In the genomic region with DNA sequence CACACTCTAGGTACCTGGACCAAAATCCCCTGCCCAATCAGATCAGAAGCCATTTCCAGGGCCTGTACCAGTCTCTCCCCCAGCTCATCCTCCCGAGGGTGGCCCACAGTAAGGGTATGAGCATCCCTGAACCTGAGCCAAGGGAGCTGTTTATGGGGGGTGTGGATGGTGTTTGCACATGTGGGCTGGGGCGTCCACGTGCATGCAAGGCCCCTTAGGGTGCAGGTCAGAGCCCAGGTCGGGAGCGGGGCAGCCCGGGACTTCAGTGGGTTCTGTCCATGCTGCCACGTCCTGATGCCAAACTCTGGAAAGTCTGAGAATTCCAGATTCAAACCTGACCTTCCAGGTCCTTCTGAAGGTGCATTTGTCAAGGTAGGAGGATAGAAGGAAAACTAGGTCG, we compare ENCODE assay signal across 17 cellular contexts. TPM values are rescaled to one million over a fixed set of nuclear protein-coding genes. Genes with fewer than 3 reads are reported as not detected.
DNase-seq lines count a peak whose midpoint lies in the region; ATAC-seq, FAIRE-seq and TF ChIP-seq lines count a peak whose summit lies in the region.
"Had no signal": no experiment of that assay in that cellular context is flagged by ENCODE, and none has a peak within 500 bp of the region (broad histone marks: within the 10 kb centered on the region; RNA-seq: fewer than 3 reads in every experiment).

No MANE protein-coding gene starts in this region.

- H3K23ac ChIP-seq in mesenchymal stem cell (ENCODE audit: low read length in 2 of 2): no peak overlapping the region

- H2BK5ac ChIP-seq in mesenchymal stem cell (ENCODE audit: low read depth, low read length, poor library complexity, severe bottlenecking): peak overlapping the region; percentile 8

- no peak for DNase-seq in SJSA1 (ENCODE audit: low read depth in 1 of 2, low spot score in 2 of 2)
- no peak for DNase-seq in mesenchymal stem cell
- no peak for DNase-seq in stimulated activated naive B cell treated with anti-CD40 and anti-IgM and Interleukin-4, amounts not matched to agents 10 μg/mL and 1 μg/mL and 100 μg/mL, for 72 hours
- DNase-seq in mucosa of descending colon: no peak
- no peak for DNase-seq in HTR-8/SVneo (ENCODE audit: insufficient read length, low spot score)
- DNase-seq in OCI-M1 (lab: John Stamatoyannopoulos, UW): no peak
- DNase-seq: DND-41, H9, KBM-7, NCI-H1105, NCI-H2081 treated with DMSO at 0.1 percent for 48 hours, NCI-H774, SIG-M5 had no signal

- H3K4me3 Mint-ChIP-seq in stimulated activated naive B cell treated with anti-CD40 and anti-IgM and Interleukin-4, amounts not matched to agents 10 μg/mL and 1 μg/mL and 100 μg/mL, for 72 hours: no peak overlapping the region
- H3K4me3 Mint-ChIP-seq: H9 had no signal

- no peak overlapping the region for H3K4me3 ChIP-seq in BLaER1 treated with 17β-estradiol and CSF1 and Interleukin-3, amounts not matched to agents 10 nM and 100 nM
- H3K4me3 ChIP-seq in SJSA1 (no peak overlapping the region), mesenchymal stem cell (ENCODE audit: insufficient read depth in 1 of 2, low read depth in 1 of 2, low read length in 2 of 2) (no peak overlapping the region), mucosa of descending colon (no peak overlapping the region)

- H3K9ac ChIP-seq in BLaER1 treated with 17β-estradiol and CSF1 and Interleukin-3, amounts not matched to agents 10 nM and 100 nM: peak overlapping the region in 5 of 11 experiments; percentile 4 to 45 (median 29); a peak in 5 of 22 replicates
- H3K9ac ChIP-seq in mesenchymal stem cell (ENCODE audit: low read length): peak overlapping the region; percentile 45

- no peaks in the 10 kb centered on the region for H3K27me3 Mint-ChIP-seq in stimulated activated naive B cell treated with anti-CD40 and anti-IgM and Interleukin-4, amounts not matched to agents 10 μg/mL and 1 μg/mL and 100 μg/mL, for 72 hours

- peaks cover 6 to 11% of the 10 kb centered on the region in 2 donors for H3K36me3 Mint-ChIP-seq in stimulated activated naive B cell treated with anti-CD40 and anti-IgM and Interleukin-4, amounts not matched to agents 10 μg/mL and 1 μg/mL and 100 μg/mL, for 72 hours

- H4K8ac ChIP-seq in mesenchymal stem cell (ENCODE audit: low read length): no peak overlapping the region

- H2BK12ac ChIP-seq in mesenchymal stem cell (ENCODE audit: low read length in 2 of 2): no peak overlapping the region

- peaks cover 22 to 55% of the 10 kb centered on the region in 2 donors for H3K4me1 Mint-ChIP-seq in stimulated activated naive B cell treated with anti-CD40 and anti-IgM and Interleukin-4, amounts not matched to agents 10 μg/mL and 1 μg/mL and 100 μg/mL, for 72 hours
- H3K4me1 Mint-ChIP-seq: H9 had no signal

- peaks cover 52 to 72% (median 54%) of the 10 kb centered on the region in 10 experiments for H3K4me1 ChIP-seq in BLaER1 treated with 17β-estradiol and CSF1 and Interleukin-3, amounts not matched to agents 10 nM and 100 nM
- peaks cover 31% of the 10 kb centered on the region for H3K4me1 ChIP-seq in SJSA1 (replicated peaks)
- peaks cover 17% of the 10 kb centered on the region for H3K4me1 ChIP-seq in mesenchymal stem cell (ENCODE audit: control insufficient read depth, insufficient read depth, low read depth, low read length)
- no peaks in the 10 kb centered on the region for H3K4me1 ChIP-seq in mucosa of descending colon (ENCODE audit: low read depth)

- H3K36me3 ChIP-seq in BLaER1 treated with 17β-estradiol and CSF1 and Interleukin-3, amounts not matched to agents 10 nM and 100 nM: peaks cover 53 to 99% (median 97%) of the 10 kb centered on the region in 11 experiments
- no peaks in the 10 kb centered on the region for H3K36me3 ChIP-seq in SJSA1
- H3K36me3 ChIP-seq in mesenchymal stem cell (ENCODE audit: control insufficient read depth in 1 of 2, insufficient read depth in 2 of 2, low read depth in 1 of 2, low read length in 2 of 2): peaks cover 0 to 65% of the 10 kb centered on the region in 2 experiments
- no peaks in the 10 kb centered on the region for H3K36me3 ChIP-seq in mucosa of descending colon (ENCODE audit: low read depth)

- no peaks in the 10 kb centered on the region for H3K79me1 ChIP-seq in mesenchymal stem cell (replicated peaks; ENCODE audit: low read length, poor library complexity, severe bottlenecking)

- no peak overlapping the region for H3K4ac ChIP-seq in mesenchymal stem cell (ENCODE audit: low read depth in 1 of 2, low read length in 2 of 2)

- H3K9me3 Mint-ChIP-seq in stimulated activated naive B cell treated with anti-CD40 and anti-IgM and Interleukin-4, amounts not matched to agents 10 μg/mL and 1 μg/mL and 100 μg/mL, for 72 hours: no peaks in the 10 kb centered on the region
- H3K9me3 Mint-ChIP-seq: H9 had no signal

- FAIRE-seq in HTR-8/SVneo (lab: Jason Lieb, UNC): no peak

- H3K4me2 ChIP-seq in BLaER1 treated with 17β-estradiol and CSF1 and Interleukin-3, amounts not matched to agents 10 nM and 100 nM: peak overlapping the region; percentile 4 to 97 (median 87); a peak in 20 of 22 replicates
- H3K4me2 ChIP-seq in mesenchymal stem cell (ENCODE audit: low read length, poor library complexity, severe bottlenecking): no peak overlapping the region

- no peak overlapping the region for H2BK120ac ChIP-seq in mesenchymal stem cell (ENCODE audit: low read depth, low read length)

- peaks cover 0 to 69% (median 5%) of the 10 kb centered on the region in 11 experiments; a peak in 9 of 22 replicates for H4K20me1 ChIP-seq in BLaER1 treated with 17β-estradiol and CSF1 and Interleukin-3, amounts not matched to agents 10 nM and 100 nM

- 90% methylated on average over 8 of the region's 8 CpGs for WGBS in mesenchymal stem cell

- no peak for ATAC-seq in stimulated activated naive B cell treated with anti-CD40 and anti-IgM and Interleukin-4, amounts not matched to agents 10 μg/mL and 1 μg/mL and 100 μg/mL, for 72 hours (replicated peaks)
- ATAC-seq in mucosa of descending colon (no peak), HG03520 (IDR thresholded peaks at IDR 0.05; ENCODE audit: unreplicated experiment) (no peak)

- H2AFZ ChIP-seq in mesenchymal stem cell (ENCODE audit: low read depth, low read length): no peak overlapping the region

- H3K14ac ChIP-seq in mesenchymal stem cell (ENCODE audit: low read length in 2 of 2): no peak overlapping the region

- H4K91ac ChIP-seq in mesenchymal stem cell (ENCODE audit: low read length): no peak overlapping the region

- H3K9me3 ChIP-seq in BLaER1 treated with 17β-estradiol and CSF1 and Interleukin-3, amounts not matched to agents 10 nM and 100 nM (replicated peaks in 1 of 11): peaks cover 0 to 31% (median 18%) of the 10 kb centered on the region in 11 experiments; a peak in 16 of 22 replicates
- H3K9me3 ChIP-seq in SJSA1 (replicated peaks): no peaks in the 10 kb centered on the region
- H3K9me3 ChIP-seq in mesenchymal stem cell (ENCODE audit: control insufficient read depth, low read length): no peaks in the 10 kb centered on the region
- no peaks in the 10 kb centered on the region for H3K9me3 ChIP-seq in mucosa of descending colon

- intact Hi-C loops in mucosa of descending colon (cut with DNase I, micrococcal nuclease): no loop called here

- peak overlapping the region; percentile 76 for H2AK5ac ChIP-seq in mesenchymal stem cell (ENCODE audit: low read length, severe bottlenecking)

- H3K18ac ChIP-seq in mesenchymal stem cell (ENCODE audit: low read depth in 1 of 2, low read length in 2 of 2): no peak overlapping the region

- H2BK15ac ChIP-seq in mesenchymal stem cell (ENCODE audit: low read depth, poor library complexity, severe bottlenecking): no peak overlapping the region

- TF ChIP-seq CTCF in mucosa of descending colon (IDR thresholded peaks at IDR 0.05): no peak

- H3K27me3 ChIP-seq in BLaER1 treated with 17β-estradiol and CSF1 and Interleukin-3, amounts not matched to agents 10 nM and 100 nM: no peaks in the 10 kb centered on the region
- no peaks in the 10 kb centered on the region for H3K27me3 ChIP-seq in SJSA1 (replicated peaks)
- H3K27me3 ChIP-seq in mesenchymal stem cell (ENCODE audit: control insufficient read depth in 1 of 2, insufficient read depth in 1 of 2, low read length in 2 of 2): no peaks in the 10 kb centered on the region

- peak overlapping the region; percentile 49 for H3K27ac Mint-ChIP-seq in stimulated activated naive B cell treated with anti-CD40 and anti-IgM and Interleukin-4, amounts not matched to agents 10 μg/mL and 1 μg/mL and 100 μg/mL, for 72 hours

- peak overlapping the region in 10 of 11 experiments; percentile 84 to 97 (median 90); a peak in 14 of 22 replicates for H3K27ac ChIP-seq in BLaER1 treated with 17β-estradiol and CSF1 and Interleukin-3, amounts not matched to agents 10 nM and 100 nM
- H3K27ac ChIP-seq in SJSA1 (peak overlapping the region; percentile 10; the same call in 1 of the 2 replicates), mesenchymal stem cell (ENCODE audit: low read length, poor library complexity, severe bottlenecking) (no peak overlapping the region)
- H3K27ac ChIP-seq: RWPE1 had no signal

RNA-seq across cellular contexts. Expression of a gene that starts 9.8 kb away (rescaled TPM):
- total RNA-seq in SJSA1 (2014; rRNA removed; shearing (Covaris generic)): not detected in 2 replicates
- polyA plus RNA-seq in mesenchymal stem cell (2013, experiment 1 of 2): 6.6 TPM
- polyA plus RNA-seq in mesenchymal stem cell (2013, experiment 2 of 2): 7.6 TPM
- 1 to 10 TPM; 4.4 to 4.6 (median 4.6) TPM for total RNA-seq in mucosa of descending colon
- total RNA-seq: G401, H9 had no signal

RNA-seq across cellular contexts. Expression of a gene that starts 38.1 kb away (rescaled TPM):
- total RNA-seq in SJSA1 (2014; rRNA removed; shearing (Covaris generic)): 7.0 and 7.5 TPM in 2 replicates
- polyA plus RNA-seq in mesenchymal stem cell (2013, experiment 1 of 2): 6.1 TPM
- 5.5 TPM for polyA plus RNA-seq in mesenchymal stem cell (2013, experiment 2 of 2)
- 10 to 100 TPM; 10.8 to 13.5 (median 11.8) TPM for total RNA-seq in mucosa of descending colon

RNA-seq across cellular contexts. Expression of a gene that starts 47.3 kb away (rescaled TPM):
- 306 and 463 TPM in 2 replicates for total RNA-seq in SJSA1 (2014; rRNA removed; shearing (Covaris generic))
- polyA plus RNA-seq in mesenchymal stem cell (2013, experiment 1 of 2): 649 TPM
- polyA plus RNA-seq in mesenchymal stem cell (2013, experiment 2 of 2): 611 TPM
- 100 to 1,000 TPM; 464 to 736 (median 551) TPM for total RNA-seq in mucosa of descending colon

RNA-seq across cellular contexts. Expression of a gene that starts 48.0 kb away (rescaled TPM):
- 32.5 and 36.7 TPM in 2 replicates for total RNA-seq in SJSA1 (2014; rRNA removed; shearing (Covaris generic))
- polyA plus RNA-seq in mesenchymal stem cell (2013, experiment 1 of 2): 26.6 TPM
- 22.1 TPM for polyA plus RNA-seq in mesenchymal stem cell (2013, experiment 2 of 2)
- total RNA-seq in mucosa of descending colon: 10 to 100 TPM; 37.1 to 50.8 (median 43.3) TPM
